Comparison of ENCODE assay signal across 1 cellular context in genomic region chr16:1705688-1706385, GRCh38.
TF ChIP-seq lines count a peak whose summit lies in the region.

Gene MAPK8IP3, plus strand, starts transcription at chr16:1706195. Its CDS starts 145 bp downstream, at chr16:1706340.

TF ChIP-seq in GM12878, 131 proteins besides CTCF, POLR2A, EP300 and RAD21 (continued from another document and continues in another):
- TF ChIP-seq PRDM15 (CRISPR knock-in tag; IDR thresholded peaks at IDR 0.05): no peak
- TF ChIP-seq NKRF (conservative IDR thresholded peaks at IDR 0.05): peak; percentile 88
- TF ChIP-seq ESRRA (IDR thresholded peaks at IDR 0.05; ENCODE audit: low read length): peak; percentile 73
- peak; percentile 80 for TF ChIP-seq SP1 (IDR thresholded peaks at IDR 0.05; ENCODE audit: low read depth, low read length)
- TF ChIP-seq IRF3 (IDR thresholded peaks at IDR 0.05): no peak
- TF ChIP-seq STAT3 (IDR thresholded peaks at IDR 0.05; ENCODE audit: low read depth, low read length): no peak
- no peak for TF ChIP-seq WRNIP1 (IDR thresholded peaks at IDR 0.05; ENCODE audit: borderline replicate concordance, low read depth, low read length)
- no peak for TF ChIP-seq CBX3 (IDR thresholded peaks at IDR 0.05; ENCODE audit: borderline replicate concordance, low read depth)
- TF ChIP-seq ZNF592 (IDR thresholded peaks at IDR 0.05): peak; percentile 96
- TF ChIP-seq MXI1 (IDR thresholded peaks at IDR 0.05; ENCODE audit: low read depth, low read length): peak; percentile 79
- TF ChIP-seq SIN3A (IDR thresholded peaks at IDR 0.05; ENCODE audit: low read depth, low read length): peak; percentile 56; the same call in 1 of the 2 replicates
- TF ChIP-seq JUND (IDR thresholded peaks at IDR 0.05; ENCODE audit: low read depth, low read length): 0 out of 2 replicates have a peak, but pooled peaks have one; percentile 51
- TF ChIP-seq KDM1A (IDR thresholded peaks at IDR 0.05; ENCODE audit: borderline replicate concordance): no peak
- TF ChIP-seq HDAC2 (IDR thresholded peaks at IDR 0.05): no peak
- TF ChIP-seq CREB1 (IDR thresholded peaks at IDR 0.05; ENCODE audit: low read depth): peak; percentile 97
- peak; percentile 99 for TF ChIP-seq DPF2 (IDR thresholded peaks at IDR 0.05)
- 0 out of 2 replicates have a peak, but pooled peaks have one; percentile 74 for TF ChIP-seq RCOR1 (conservative IDR thresholded peaks at IDR 0.05; ENCODE audit: low read depth, low read length)
- TF ChIP-seq NRF1 (conservative IDR thresholded peaks at IDR 0.05; ENCODE audit: low read depth, low read length): no peak
- TF ChIP-seq ZBTB40 (IDR thresholded peaks at IDR 0.05; ENCODE audit: borderline replicate concordance): peak; percentile 80
- TF ChIP-seq, protein P1, sequence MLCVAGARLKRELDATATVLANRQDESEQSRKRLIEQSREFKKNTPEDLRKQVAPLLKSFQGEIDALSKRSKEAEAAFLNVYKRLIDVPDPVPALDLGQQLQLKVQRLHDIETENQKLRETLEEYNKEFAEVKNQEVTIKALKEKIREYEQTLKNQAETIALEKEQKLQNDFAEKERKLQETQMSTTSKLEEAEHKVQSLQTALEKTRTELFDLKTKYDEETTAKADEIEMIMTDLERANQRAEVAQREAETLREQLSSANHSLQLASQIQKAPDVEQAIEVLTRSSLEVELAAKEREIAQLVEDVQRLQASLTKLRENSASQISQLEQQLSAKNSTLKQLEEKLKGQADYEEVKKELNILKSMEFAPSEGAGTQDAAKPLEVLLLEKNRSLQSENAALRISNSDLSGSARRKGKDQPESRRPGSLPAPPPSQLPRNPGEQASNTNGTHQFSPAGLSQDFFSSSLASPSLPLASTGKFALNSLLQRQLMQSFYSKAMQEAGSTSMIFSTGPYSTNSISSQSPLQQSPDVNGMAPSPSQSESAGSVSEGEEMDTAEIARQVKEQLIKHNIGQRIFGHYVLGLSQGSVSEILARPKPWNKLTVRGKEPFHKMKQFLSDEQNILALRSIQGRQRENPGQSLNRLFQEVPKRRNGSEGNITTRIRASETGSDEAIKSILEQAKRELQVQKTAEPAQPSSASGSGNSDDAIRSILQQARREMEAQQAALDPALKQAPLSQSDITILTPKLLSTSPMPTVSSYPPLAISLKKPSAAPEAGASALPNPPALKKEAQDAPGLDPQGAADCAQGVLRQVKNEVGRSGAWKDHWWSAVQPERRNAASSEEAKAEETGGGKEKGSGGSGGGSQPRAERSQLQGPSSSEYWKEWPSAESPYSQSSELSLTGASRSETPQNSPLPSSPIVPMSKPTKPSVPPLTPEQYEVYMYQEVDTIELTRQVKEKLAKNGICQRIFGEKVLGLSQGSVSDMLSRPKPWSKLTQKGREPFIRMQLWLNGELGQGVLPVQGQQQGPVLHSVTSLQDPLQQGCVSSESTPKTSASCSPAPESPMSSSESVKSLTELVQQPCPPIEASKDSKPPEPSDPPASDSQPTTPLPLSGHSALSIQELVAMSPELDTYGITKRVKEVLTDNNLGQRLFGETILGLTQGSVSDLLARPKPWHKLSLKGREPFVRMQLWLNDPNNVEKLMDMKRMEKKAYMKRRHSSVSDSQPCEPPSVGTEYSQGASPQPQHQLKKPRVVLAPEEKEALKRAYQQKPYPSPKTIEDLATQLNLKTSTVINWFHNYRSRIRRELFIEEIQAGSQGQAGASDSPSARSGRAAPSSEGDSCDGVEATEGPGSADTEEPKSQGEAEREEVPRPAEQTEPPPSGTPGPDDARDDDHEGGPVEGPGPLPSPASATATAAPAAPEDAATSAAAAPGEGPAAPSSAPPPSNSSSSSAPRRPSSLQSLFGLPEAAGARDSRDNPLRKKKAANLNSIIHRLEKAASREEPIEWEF (IDR thresholded peaks at IDR 0.05; ENCODE audit: insufficient replicate concordance, low read depth, low read length): no peak
- no peak for TF ChIP-seq BMI1 (IDR thresholded peaks at IDR 0.05; ENCODE audit: borderline replicate concordance)
- TF ChIP-seq, protein P2, sequence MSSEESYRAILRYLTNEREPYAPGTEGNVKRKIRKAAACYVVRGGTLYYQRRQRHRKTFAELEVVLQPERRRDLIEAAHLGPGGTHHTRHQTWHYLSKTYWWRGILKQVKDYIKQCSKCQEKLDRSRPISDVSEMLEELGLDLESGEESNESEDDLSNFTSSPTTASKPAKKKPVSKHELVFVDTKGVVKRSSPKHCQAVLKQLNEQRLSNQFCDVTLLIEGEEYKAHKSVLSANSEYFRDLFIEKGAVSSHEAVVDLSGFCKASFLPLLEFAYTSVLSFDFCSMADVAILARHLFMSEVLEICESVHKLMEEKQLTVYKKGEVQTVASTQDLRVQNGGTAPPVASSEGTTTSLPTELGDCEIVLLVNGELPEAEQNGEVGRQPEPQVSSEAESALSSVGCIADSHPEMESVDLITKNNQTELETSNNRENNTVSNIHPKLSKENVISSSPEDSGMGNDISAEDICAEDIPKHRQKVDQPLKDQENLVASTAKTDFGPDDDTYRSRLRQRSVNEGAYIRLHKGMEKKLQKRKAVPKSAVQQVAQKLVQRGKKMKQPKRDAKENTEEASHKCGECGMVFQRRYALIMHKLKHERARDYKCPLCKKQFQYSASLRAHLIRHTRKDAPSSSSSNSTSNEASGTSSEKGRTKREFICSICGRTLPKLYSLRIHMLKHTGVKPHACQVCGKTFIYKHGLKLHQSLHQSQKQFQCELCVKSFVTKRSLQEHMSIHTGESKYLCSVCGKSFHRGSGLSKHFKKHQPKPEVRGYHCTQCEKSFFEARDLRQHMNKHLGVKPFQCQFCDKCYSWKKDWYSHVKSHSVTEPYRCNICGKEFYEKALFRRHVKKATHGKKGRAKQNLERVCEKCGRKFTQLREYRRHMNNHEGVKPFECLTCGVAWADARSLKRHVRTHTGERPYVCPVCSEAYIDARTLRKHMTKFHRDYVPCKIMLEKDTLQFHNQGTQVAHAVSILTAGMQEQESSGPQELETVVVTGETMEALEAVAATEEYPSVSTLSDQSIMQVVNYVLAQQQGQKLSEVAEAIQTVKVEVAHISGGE (CRISPR knock-in tag; IDR thresholded peaks at IDR 0.05): peak; percentile 42
- peak; percentile 49; the same call in 1 of the 2 replicates for TF ChIP-seq CBX5 (IDR thresholded peaks at IDR 0.05; ENCODE audit: low read depth)
- TF ChIP-seq JUNB (IDR thresholded peaks at IDR 0.05): no peak
- peak; percentile 86 for TF ChIP-seq GABPA (IDR thresholded peaks at IDR 0.05; ENCODE audit: low read depth)
- TF ChIP-seq IKZF1 (conservative IDR thresholded peaks at IDR 0.05): peak; percentile 94
- peak; percentile 92 for TF ChIP-seq ZNF207 (IDR thresholded peaks at IDR 0.05; ENCODE audit: borderline replicate concordance)
- TF ChIP-seq ATF7 (IDR thresholded peaks at IDR 0.05; ENCODE audit: low read depth): 0 out of 2 replicates have a peak, but pooled peaks have one; percentile 30
- TF ChIP-seq IRF4 (IDR thresholded peaks at IDR 0.05; ENCODE audit: low read depth, low read length): 0 out of 2 replicates have a peak, but pooled peaks have one; percentile 12
- TF ChIP-seq ZSCAN29 (IDR thresholded peaks at IDR 0.05): no peak
- peak; percentile 63 for TF ChIP-seq HCFC1 (IDR thresholded peaks at IDR 0.05; ENCODE audit: low read length)
